9 cellular contexts compared by ENCODE assay signal in genomic region chr11:111378773-111379499, GRCh38. TPM values are rescaled to one million over a fixed set of nuclear protein-coding genes. Genes with fewer than 3 reads are reported as not detected.
A peak's percentile ranks its signal among the peaks of the same experiment; 100 is the strongest.
DNase-seq lines count a peak whose midpoint lies in the region; ATAC-seq and TF ChIP-seq lines count a peak whose summit lies in the region.
"Had no signal": no experiment of that assay in that cellular context is flagged by ENCODE, and none has a peak within 500 bp of the region (broad histone marks: within the 10 kb centered on the region; RNA-seq: fewer than 3 reads in every experiment).

POU2AF1 (minus strand) TSS chr11:111379275; CDS start chr11:111379177, 98 bp downstream.

- peaks cover 8% of the 10 kb centered on the region for H3K4me1 ChIP-seq in A673 (ENCODE audit: insufficient read depth, low read length, poor library complexity, severe bottlenecking)

- peak; percentile 56 to 74 for DNase-seq in activated CD4-positive, alpha-beta T cell treated with anti-CD3 and anti-CD28 coated beads for 24 hours (ENCODE audit: low read depth in 2 of 2)
- peak; percentile 16 for DNase-seq in effector CD8-positive, alpha-beta T cell (lab: John Stamatoyannopoulos, UW)
- DNase-seq in stimulated activated CD4-positive, alpha-beta T cell treated with anti-CD3 and anti-CD28 coated beads, Interleukin-2, amount 100 ng/mL, for 4 hours (ENCODE audit: low read depth), result peak; percentile 86
- DNase-seq in A673 (ENCODE audit: low spot score), result no peak
- DNase-seq in HuH-7.5 (ENCODE audit: low spot score), result no peak
- no peak for DNase-seq in NCI-H524 (lab: John Stamatoyannopoulos, UW)

- CTCF ChIA-PET in A673 (lab: Charles Lee), result interaction anchor here (0.6 kb wide), 1 partner anchor 57 kb away, joined by 5 read pairs; no protein-coding TSS in a partner anchor

- no TSS peak for BruUV-seq in A673 (replicated peaks; lab: Mats Ljungman, UMichigan)

- no peak for TF ChIP-seq CTCF in A673 (conservative IDR thresholded peaks at IDR 0.05; ENCODE audit: low read depth, low read length)

- no peak within 1 kb of the TSS for H3K4me3 ChIP-seq in A673 (ENCODE audit: low read depth, low read length, poor library complexity, severe bottlenecking)

- no peaks in the 10 kb centered on the region for H3K9me3 ChIP-seq in A673 (ENCODE audit: low read depth, low read length, poor library complexity, severe bottlenecking)

- intact Hi-C loops in A673 (cut with micrococcal nuclease; ENCODE audit: unreplicated experiment), result no loop called here

- no peaks in the 10 kb centered on the region for H3K27me3 ChIP-seq in A673 (replicated peaks; ENCODE audit: insufficient read depth, low read depth, low read length, poor library complexity)

- ATAC-seq in GM18868 (IDR thresholded peaks at IDR 0.05; ENCODE audit: unreplicated experiment) (peak; percentile 61), HG03039 (IDR thresholded peaks at IDR 0.05; ENCODE audit: unreplicated experiment) (peak; percentile 43)

- POLR2A ChIA-PET in A673 (lab: Charles Lee; ENCODE audit: low non-redundant PET), result no interaction called here

- no peaks in the 10 kb centered on the region for H3K36me3 ChIP-seq in A673 (ENCODE audit: insufficient read depth, low read length, poor library complexity, severe bottlenecking)

- H3K27ac ChIP-seq in A673 (ENCODE audit: low read depth, low read length, poor library complexity, severe bottlenecking), result no peak within 1 kb of the TSS

RNA-seq across cellular contexts. Expression of gene POU2AF1, which starts in this region (rescaled TPM):
- total RNA-seq in A673 (2021), result not detected in 2 replicates
- total RNA-seq: dermis microvascular lymphatic vessel endothelial cell had no signal

Comparison
In these comparisons a context has a peak if more than half of its experiments do, and no peak if none do; other contexts are left out.
1. DNase-seq: peak in activated CD4-positive, alpha-beta T cell treated with anti-CD3 and anti-CD28 coated beads for 24 hours (2 of 2), effector CD8-positive, alpha-beta T cell (single experiment) and stimulated activated CD4-positive, alpha-beta T cell treated with anti-CD3 and anti-CD28 coated beads, Interleukin-2, amount 100 ng/mL, for 4 hours (single experiment); none in A673 (single experiment), HuH-7.5 (single experiment) and NCI-H524 (0 of 2).